ENCODE assay signal across 16 cellular contexts in the genomic region with DNA sequence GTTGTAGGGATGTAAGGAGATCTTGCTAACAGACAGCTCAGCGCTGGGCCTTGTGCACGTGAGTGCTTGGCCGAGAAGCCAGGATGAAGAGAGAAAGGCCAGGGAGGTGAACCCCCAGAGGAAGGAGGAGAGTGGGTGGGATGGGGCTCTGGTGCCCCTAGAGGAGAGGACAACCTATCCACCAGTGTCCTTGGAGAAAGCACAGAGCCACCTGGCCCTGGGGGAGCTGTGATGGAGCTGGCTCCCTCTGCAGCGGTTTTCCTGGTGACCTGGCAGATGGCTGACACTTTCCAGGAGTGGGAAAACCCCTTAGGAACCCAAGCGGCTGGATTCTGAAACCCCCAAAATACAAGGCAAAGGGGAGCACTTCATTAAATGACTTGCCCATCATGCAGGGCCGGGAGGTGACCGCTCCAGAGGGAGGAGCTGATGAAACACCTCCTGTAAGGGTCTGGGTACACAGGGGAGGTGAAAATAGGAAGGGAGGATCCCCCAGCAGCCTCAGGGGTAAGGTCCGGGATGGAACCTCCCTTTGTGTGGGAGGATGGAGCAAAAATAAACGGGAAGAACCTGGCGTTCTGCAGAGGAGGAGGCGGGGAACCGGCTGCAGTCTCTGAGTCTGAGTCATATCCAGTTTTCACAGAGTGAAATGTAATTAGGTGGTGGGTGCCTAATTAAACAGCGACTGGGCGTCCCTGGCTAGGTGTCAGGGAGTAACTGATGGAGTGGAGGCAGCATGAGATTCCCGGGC.
DNase-seq lines count a peak whose midpoint lies in the region; ATAC-seq and TF ChIP-seq lines count a peak whose summit lies in the region.
"Had no signal": no experiment of that assay in that cellular context is flagged by ENCODE, and none has a peak within 500 bp of the region (broad histone marks: within the 10 kb centered on the region; RNA-seq: fewer than 3 reads in every experiment).

No MANE protein-coding gene starts in this region.

- H3K9me3 Mint-ChIP-seq in chondrocyte (ENCODE audit: low read depth), result no peaks in the 10 kb centered on the region
- H3K9me3 Mint-ChIP-seq in activated CD8-positive, alpha-beta T cell treated with anti-CD3 and anti-CD28 coated beads, Interleukin-2, amount 10 ng/mL, durations not matched to agents 7 days and 5 days (ENCODE audit: insufficient read depth), result no peaks in the 10 kb centered on the region
- H3K9me3 Mint-ChIP-seq: type B pancreatic cell had no signal

- CTCF ChIA-PET in activated CD8-positive, alpha-beta T cell treated with anti-CD3 and anti-CD28 coated beads, Interleukin-2, amount 10 ng/mL, durations not matched to agents 7 days and 5 days (lab: Charles Lee), result interaction anchor here (1.0 kb wide), 1 partner anchor 41 kb away, joined by 3 read pairs; no protein-coding TSS in a partner anchor

- no peak overlapping the region for H3K4me3 Mint-ChIP-seq in chondrocyte (ENCODE audit: unreplicated experiment)
- no peak overlapping the region for H3K4me3 Mint-ChIP-seq in activated CD8-positive, alpha-beta T cell treated with anti-CD3 and anti-CD28 coated beads, Interleukin-2, amount 10 ng/mL, durations not matched to agents 7 days and 5 days
- H3K4me3 Mint-ChIP-seq: type B pancreatic cell had no signal

- no peak for TF ChIP-seq POLR2A in uterus (IDR thresholded peaks at IDR 0.05)

- no peaks in the 10 kb centered on the region for H3K9me3 ChIP-seq in right atrium auricular region
- H3K9me3 ChIP-seq in lower lobe of right lung, result no peaks in the 10 kb centered on the region
- no peaks in the 10 kb centered on the region for H3K9me3 ChIP-seq in uterus
- H3K9me3 ChIP-seq: spleen had no signal

- no peaks in the 10 kb centered on the region for H3K27me3 Mint-ChIP-seq in chondrocyte (ENCODE audit: low read depth)
- peaks cover 2% of the 10 kb centered on the region for H3K27me3 Mint-ChIP-seq in activated CD8-positive, alpha-beta T cell treated with anti-CD3 and anti-CD28 coated beads, Interleukin-2, amount 10 ng/mL, durations not matched to agents 7 days and 5 days (ENCODE audit: low read depth)
- H3K27me3 Mint-ChIP-seq: type B pancreatic cell had no signal

- H3K4me1 ChIP-seq in right atrium auricular region, result peaks cover 0 to 17% of the 10 kb centered on the region in 2 donors
- peaks cover 10% of the 10 kb centered on the region for H3K4me1 ChIP-seq in lower lobe of right lung
- peaks cover 4 to 14% of the 10 kb centered on the region in 2 donors for H3K4me1 ChIP-seq in uterus

- peaks cover 32% of the 10 kb centered on the region for H3K4me1 Mint-ChIP-seq in chondrocyte (ENCODE audit: low read depth)
- no peaks in the 10 kb centered on the region for H3K4me1 Mint-ChIP-seq in activated CD8-positive, alpha-beta T cell treated with anti-CD3 and anti-CD28 coated beads, Interleukin-2, amount 10 ng/mL, durations not matched to agents 7 days and 5 days (ENCODE audit: low read depth)

- POLR2A ChIA-PET in activated CD8-positive, alpha-beta T cell treated with anti-CD3 and anti-CD28 coated beads, Interleukin-2, amount 10 ng/mL, durations not matched to agents 7 days and 5 days (lab: Charles Lee), result no interaction called here

- H3K36me3 ChIP-seq in right atrium auricular region (no peaks in the 10 kb centered on the region), lower lobe of right lung (no peaks in the 10 kb centered on the region), uterus (no peaks in the 10 kb centered on the region)
- H3K36me3 ChIP-seq: spleen had no signal

- H3K27ac ChIP-seq in right atrium auricular region (peak overlapping the region in 1 of 2 donors; percentile 10), lower lobe of right lung (no peak overlapping the region), uterus (peak overlapping the region; percentile 73 to 78)
- H3K27ac ChIP-seq: epithelial cell of prostate, spleen had no signal

- intact Hi-C loops in Right ventricle myocardium inferior (cut with DNase I) (no loop called here), lower lobe of right lung (cut with DNase I) (no loop called here), uterus (cut with DNase I; ENCODE audit: low total_unique reads) (no loop called here)

- H3K27ac Mint-ChIP-seq in chondrocyte (ENCODE audit: unreplicated experiment), result peak overlapping the region; percentile 65
- no peak overlapping the region for H3K27ac Mint-ChIP-seq in activated CD8-positive, alpha-beta T cell treated with anti-CD3 and anti-CD28 coated beads, Interleukin-2, amount 10 ng/mL, durations not matched to agents 7 days and 5 days
- H3K27ac Mint-ChIP-seq: type B pancreatic cell had no signal

- peaks cover 7% of the 10 kb centered on the region for H3K36me3 Mint-ChIP-seq in chondrocyte (ENCODE audit: low read depth)
- H3K36me3 Mint-ChIP-seq in activated CD8-positive, alpha-beta T cell treated with anti-CD3 and anti-CD28 coated beads, Interleukin-2, amount 10 ng/mL, durations not matched to agents 7 days and 5 days (ENCODE audit: low read depth), result no peaks in the 10 kb centered on the region

- ATAC-seq in Right ventricle myocardium inferior, result peak; percentile 58
- ATAC-seq in lower lobe of right lung, result peak; percentile 23 to 33
- ATAC-seq in GM18858 (IDR thresholded peaks at IDR 0.05; ENCODE audit: unreplicated experiment), result no peak
- no peak for ATAC-seq in activated CD8-positive, alpha-beta T cell treated with anti-CD3 and anti-CD28 coated beads, Interleukin-2, amount 10 ng/mL, durations not matched to agents 7 days and 5 days
- ATAC-seq: activated CD4-positive, CD25-positive, alpha-beta regulatory T cell treated with anti-CD3 and anti-CD28 coated beads, Interleukin-2, amount 50 U/mL, for 24 hours had no signal

- TF ChIP-seq CTCF in right atrium auricular region (IDR thresholded peaks at IDR 0.05), result no peak
- peak; percentile 15 for TF ChIP-seq CTCF in chondrocyte (IDR thresholded peaks at IDR 0.05)
- no peak for TF ChIP-seq CTCF in lower lobe of right lung (IDR thresholded peaks at IDR 0.05)
- TF ChIP-seq CTCF in uterus (IDR thresholded peaks at IDR 0.05), result peak in 1 of 4 experiments; percentile 7

- no peak overlapping the region for H3K4me3 ChIP-seq in right atrium auricular region
- no peak overlapping the region for H3K4me3 ChIP-seq in lower lobe of right lung
- no peak overlapping the region for H3K4me3 ChIP-seq in uterus
- H3K4me3 ChIP-seq: spleen had no signal

- no peak for DNase-seq in Right ventricle myocardium inferior (ENCODE audit: missing footprints)
- DNase-seq in right atrium auricular region (ENCODE audit: low spot score), result no peak
- DNase-seq in chondrocyte (ENCODE audit: low spot score), result peak; percentile 43
- no peak for DNase-seq in lower lobe of right lung
- peak; percentile 71 to 86 for DNase-seq in uterus
- DNase-seq in NOMO-1 (lab: John Stamatoyannopoulos, UW; ENCODE audit: unreplicated experiment in 2 of 2), result no peak
- no peak for DNase-seq in activated CD8-positive, alpha-beta T cell treated with anti-CD3 and anti-CD28 coated beads, Interleukin-2, amount 10 ng/mL, durations not matched to agents 7 days and 5 days
- DNase-seq: HCEC 1CT, naive B cell, NCI-H146, NCI-H774, spleen had no signal

- H3K27me3 ChIP-seq in right atrium auricular region (no peaks in the 10 kb centered on the region), lower lobe of right lung (ENCODE audit: low read depth) (peaks cover 3% of the 10 kb centered on the region), uterus (no peaks in the 10 kb centered on the region)
- H3K27me3 ChIP-seq: spleen had no signal

Comparison
In these comparisons a context has a peak if more than half of its experiments do, and no peak if none do; other contexts are left out.
1. ATAC-seq: peak in Right ventricle myocardium inferior (single experiment) and lower lobe of right lung (2 of 2); none in GM18858 (single experiment) and activated CD8-positive, alpha-beta T cell treated with anti-CD3 and anti-CD28 coated beads, Interleukin-2, amount 10 ng/mL, durations not matched to agents 7 days and 5 days (single experiment).
2. DNase-seq: peak in chondrocyte (single experiment) and uterus (2 of 2); none in Right ventricle myocardium inferior (single experiment), right atrium auricular region (single experiment), lower lobe of right lung (single experiment), NOMO-1 (0 of 2) and activated CD8-positive, alpha-beta T cell treated with anti-CD3 and anti-CD28 coated beads, Interleukin-2, amount 10 ng/mL, durations not matched to agents 7 days and 5 days (single experiment).